In genomic region chr2:37366773-37367172, GRCh38 we compare ENCODE assay signal across 19 cellular contexts. TPM values are rescaled to one million over a fixed set of nuclear protein-coding genes. Genes with fewer than 3 reads are reported as not detected.
A peak's percentile ranks its signal among the peaks of the same experiment; 100 is the strongest.
DNase-seq lines count a peak whose midpoint lies in the region; ATAC-seq and TF ChIP-seq lines count a peak whose summit lies in the region.
"Had no signal": no experiment of that assay in that cellular context is flagged by ENCODE, and none has a peak within 500 bp of the region (broad histone marks: within the 10 kb centered on the region; RNA-seq: fewer than 3 reads in every experiment).

No MANE protein-coding gene starts in this region.

- H3K4me3 Mint-ChIP-seq in T-helper 2 cell treated with Interferon-gamma antibody and Interleukin-4, amounts not matched to agents 5 μg/mL and 100 μg/mL, for 36 hours = no peak overlapping the region
- H3K4me3 Mint-ChIP-seq in natural killer cell treated with Interleukin-12 subunit alpha and Interleukin-12 subunit beta and Interleukin-15 and Interleukin-18, amount 100 ng/mL, for 72 hours = peak overlapping the region; percentile 41
- H3K4me3 Mint-ChIP-seq: nephron progenitor cell had no signal

- no peaks in the 10 kb centered on the region for H3K9me3 ChIP-seq in HEK293 (ENCODE audit: control insufficient read depth, insufficient read depth, low read depth, low read length)
- H3K9me3 ChIP-seq: stomach had no signal

- H3K36me3 ChIP-seq in HEK293 (ENCODE audit: control insufficient read depth in 2 of 2, insufficient read depth in 1 of 2, low read length in 2 of 2) = peaks cover 0 to 6% of the 10 kb centered on the region in 2 experiments; a peak in 1 of 3 replicates
- H3K36me3 ChIP-seq: stomach had no signal

- H3K27me3 Mint-ChIP-seq in T-helper 2 cell treated with Interferon-gamma antibody and Interleukin-4, amounts not matched to agents 5 μg/mL and 100 μg/mL, for 36 hours (ENCODE audit: low read depth) = peaks cover 44% of the 10 kb centered on the region
- H3K27me3 Mint-ChIP-seq in natural killer cell treated with Interleukin-12 subunit alpha and Interleukin-12 subunit beta and Interleukin-15 and Interleukin-18, amount 100 ng/mL, for 72 hours = peaks cover 6 to 8% of the 10 kb centered on the region in 2 donors

- no peaks in the 10 kb centered on the region for H3K9me3 Mint-ChIP-seq in T-helper 2 cell treated with Interferon-gamma antibody and Interleukin-4, amounts not matched to agents 5 μg/mL and 100 μg/mL, for 36 hours
- H3K9me3 Mint-ChIP-seq in natural killer cell treated with Interleukin-12 subunit alpha and Interleukin-12 subunit beta and Interleukin-15 and Interleukin-18, amount 100 ng/mL, for 72 hours = no peaks in the 10 kb centered on the region
- H3K9me3 Mint-ChIP-seq: nephron progenitor cell had no signal

- CTCF ChIA-PET in HEK293 (lab: Yijun Ruan, JAX) = no interaction called here

- peak; percentile 45 for DNase-seq in T-helper 2 cell treated with Interferon-gamma antibody and Interleukin-4, amounts not matched to agents 5 μg/mL and 100 μg/mL, for 36 hours (ENCODE audit: low spot score)
- DNase-seq in T-helper 2 cell (no peak), UCSD-AML1 (lab: John Stamatoyannopoulos, UW; ENCODE audit: unreplicated experiment) (peak; percentile 14), SK-N-DZ (ENCODE audit: low spot score) (no peak)
- DNase-seq in natural killer cell treated with Interleukin-12 subunit alpha and Interleukin-12 subunit beta and Interleukin-15 and Interleukin-18, amount 100 ng/mL, for 72 hours (ENCODE audit: low spot score) = no peak
- DNase-seq in effector CD4-positive, alpha-beta T cell = no peak
- DNase-seq: 8988T; cortex of kidney; GOT3; left ventricle myocardium superior; NCI-H1417; NCI-H510A; nephron progenitor cell; retina; stimulated activated CD4-positive, alpha-beta T cell treated with anti-CD3 and anti-CD28 coated beads, Interleukin-4, amount 100 ng/mL, for 1 hour; stomach; T1000 had no signal

- ATAC-seq in natural killer cell treated with Interleukin-12 subunit alpha and Interleukin-12 subunit beta and Interleukin-15 and Interleukin-18, amount 100 ng/mL, for 72 hours = peak; percentile 67 to 81
- no peak for ATAC-seq in GM21529 (IDR thresholded peaks at IDR 0.05; ENCODE audit: unreplicated experiment)
- ATAC-seq: left ventricle myocardium superior had no signal

- TF ChIP-seq CTCF in HEK293 (tag by site-specific recombination; IDR thresholded peaks at IDR 0.05) = no peak

- POLR2A ChIA-PET in HEK293 (lab: Yijun Ruan, JAX) = no interaction called here

- no peaks in the 10 kb centered on the region for H3K4me1 ChIP-seq in HEK293 (ENCODE audit: control insufficient read depth, insufficient read depth, low read length)

- no peak overlapping the region for H3K27ac Mint-ChIP-seq in T-helper 2 cell treated with Interferon-gamma antibody and Interleukin-4, amounts not matched to agents 5 μg/mL and 100 μg/mL, for 36 hours
- no peak overlapping the region for H3K27ac Mint-ChIP-seq in natural killer cell treated with Interleukin-12 subunit alpha and Interleukin-12 subunit beta and Interleukin-15 and Interleukin-18, amount 100 ng/mL, for 72 hours
- H3K27ac Mint-ChIP-seq: nephron progenitor cell had no signal

- no peak overlapping the region for H3K4me3 ChIP-seq in HEK293 (ENCODE audit: low read depth, low read length)
- H3K4me3 ChIP-seq: stomach had no signal

- peaks cover 19% of the 10 kb centered on the region for H3K4me1 Mint-ChIP-seq in T-helper 2 cell treated with Interferon-gamma antibody and Interleukin-4, amounts not matched to agents 5 μg/mL and 100 μg/mL, for 36 hours (ENCODE audit: low read depth)
- H3K4me1 Mint-ChIP-seq in natural killer cell treated with Interleukin-12 subunit alpha and Interleukin-12 subunit beta and Interleukin-15 and Interleukin-18, amount 100 ng/mL, for 72 hours (ENCODE audit: low read depth in 2 of 2) = peaks cover under 1 to 12% of the 10 kb centered on the region in 2 donors
- H3K4me1 Mint-ChIP-seq: nephron progenitor cell had no signal

- H3K27ac ChIP-seq in HEK293 (ENCODE audit: extremely low read depth, low read depth, low read length) = no peak overlapping the region
- H3K27ac ChIP-seq: stomach had no signal

- no peaks in the 10 kb centered on the region for H3K36me3 Mint-ChIP-seq in T-helper 2 cell treated with Interferon-gamma antibody and Interleukin-4, amounts not matched to agents 5 μg/mL and 100 μg/mL, for 36 hours (ENCODE audit: low read depth)
- H3K36me3 Mint-ChIP-seq in natural killer cell treated with Interleukin-12 subunit alpha and Interleukin-12 subunit beta and Interleukin-15 and Interleukin-18, amount 100 ng/mL, for 72 hours = no peaks in the 10 kb centered on the region

TF ChIP-seq in HEK293, 187 proteins besides CTCF, POLR2A, EP300 and RAD21:
- TF ChIP-seq ZNF341 (tag by site-specific recombination; IDR thresholded peaks at IDR 0.05; ENCODE audit: low read depth) (peak; percentile 47; the same call in 1 of the 2 replicates), ZNF785 (tag by site-specific recombination; IDR thresholded peaks at IDR 0.05) (no peak), ZNF175 (tag by site-specific recombination; IDR thresholded peaks at IDR 0.05) (no peak), ZNF169 (tag by site-specific recombination; IDR thresholded peaks at IDR 0.05) (no peak)

RNA-seq across cellular contexts. Expression of gene QPCT, which starts 22.3 kb away (rescaled TPM):
- 1 to 10 TPM in 1 of 2 donors, under 1 TPM in 1; 0.33 to 1.5 TPM for total RNA-seq in natural killer cell treated with Interleukin-12 subunit alpha and Interleukin-12 subunit beta and Interleukin-15 and Interleukin-18, amount 100 ng/mL, for 72 hours
- polyA plus RNA-seq in SK-N-DZ (2014; cell fraction: cytosol; rRNA removed) = not detected in 2 replicates
- not detected in 2 replicates for polyA plus RNA-seq in SK-N-DZ (2014; cell fraction: nucleus; rRNA removed)

RNA-seq across cellular contexts. Expression of gene PRKD3, which starts 42.1 kb away (rescaled TPM):
- total RNA-seq in natural killer cell treated with Interleukin-12 subunit alpha and Interleukin-12 subunit beta and Interleukin-15 and Interleukin-18, amount 100 ng/mL, for 72 hours = 10 to 100 TPM; 41.4 to 43.8 TPM
- 20.7 and 24.3 TPM in 2 replicates for polyA plus RNA-seq in SK-N-DZ (2014; cell fraction: cytosol; rRNA removed)
- 22.9 and 33.0 TPM in 2 replicates for polyA plus RNA-seq in SK-N-DZ (2014; cell fraction: nucleus; rRNA removed)

Comparison
In these comparisons a context has a peak if more than half of its experiments do, and no peak if none do; other contexts are left out.
1. DNase-seq: peak in T-helper 2 cell treated with Interferon-gamma antibody and Interleukin-4, amounts not matched to agents 5 μg/mL and 100 μg/mL, for 36 hours (single experiment) and UCSD-AML1 (single experiment); none in T-helper 2 cell (0 of 5), natural killer cell treated with Interleukin-12 subunit alpha and Interleukin-12 subunit beta and Interleukin-15 and Interleukin-18, amount 100 ng/mL, for 72 hours (single experiment), SK-N-DZ (single experiment) and effector CD4-positive, alpha-beta T cell (single experiment).